Comparison of ENCODE assay signal across 21 cellular contexts in genomic region chr14:84785997-84786396, GRCh38.
DNase-seq lines count a peak whose midpoint lies in the region; ATAC-seq and TF ChIP-seq lines count a peak whose summit lies in the region.
"Had no signal": no experiment of that assay in that cellular context is flagged by ENCODE, and none has a peak within 500 bp of the region (broad histone marks: within the 10 kb centered on the region; RNA-seq: fewer than 3 reads in every experiment).

No MANE protein-coding gene starts in this region.

- H3K9ac ChIP-seq in mesenchymal stem cell (ENCODE audit: low read length) = no peak overlapping the region

- no peaks in the 10 kb centered on the region for H3K9me3 ChIP-seq in mesenchymal stem cell (ENCODE audit: control insufficient read depth, low read length)

- H3K4me3 ChIP-seq in epithelial cell of esophagus (ENCODE audit: low read length) = no peak overlapping the region
- no peak overlapping the region for H3K4me3 ChIP-seq in mesenchymal stem cell (ENCODE audit: insufficient read depth in 1 of 2, low read depth in 1 of 2, low read length in 2 of 2)
- H3K4me3 ChIP-seq: SK-N-MC had no signal

- no peak overlapping the region for H2BK15ac ChIP-seq in mesenchymal stem cell (ENCODE audit: low read depth, poor library complexity, severe bottlenecking)

- H3K14ac ChIP-seq in mesenchymal stem cell (ENCODE audit: low read length in 2 of 2) = no peak overlapping the region

- H2BK12ac ChIP-seq in mesenchymal stem cell (ENCODE audit: low read length in 2 of 2) = no peak overlapping the region

- H3K4me2 ChIP-seq in mesenchymal stem cell (ENCODE audit: low read length, poor library complexity, severe bottlenecking) = no peak overlapping the region

- H4K8ac ChIP-seq in mesenchymal stem cell (ENCODE audit: low read length) = no peak overlapping the region

- H3K4me1 ChIP-seq in mesenchymal stem cell (ENCODE audit: control insufficient read depth, insufficient read depth, low read depth, low read length) = no peaks in the 10 kb centered on the region

- no peak overlapping the region for H2BK120ac ChIP-seq in mesenchymal stem cell (ENCODE audit: low read depth, low read length)

- no peaks in the 10 kb centered on the region for H3K27me3 ChIP-seq in mesenchymal stem cell (ENCODE audit: control insufficient read depth in 1 of 2, insufficient read depth in 1 of 2, low read length in 2 of 2)

- no peak for TF ChIP-seq CTCF in epithelial cell of esophagus (IDR thresholded peaks at IDR 0.05; ENCODE audit: insufficient read depth, low read depth, low read length, missing control alignments)

- H3K4ac ChIP-seq in mesenchymal stem cell (ENCODE audit: low read depth in 1 of 2, low read length in 2 of 2) = no peak overlapping the region

- H4K91ac ChIP-seq in mesenchymal stem cell (ENCODE audit: low read length) = no peak overlapping the region

- DNase-seq in HCEC 1CT (peak; percentile 20), astrocyte of the hippocampus (ENCODE audit: low read depth, low spot score) (peak; percentile 22), epithelial cell of esophagus (ENCODE audit: low read depth) (peak; percentile 9), mesenchymal stem cell (peak; percentile 31), NCI-H345 (lab: John Stamatoyannopoulos, UW) (no peak)
- DNase-seq in stimulated activated CD4-positive, alpha-beta T cell treated with anti-CD3 and anti-CD28 coated beads, Interleukin-1b, Interleukin-23, amount 100 ng/mL, for 48 hours = no peak
- DNase-seq: Calu3; CD8-positive, alpha-beta memory T cell; DMS153; Kasumi-1; MM.1S; NCI-H1048; NCI-H1417 treated with DMSO at 0.1 percent for 48 hours; NCI-H187; NCI-H510A treated with DMSO at 0.1 percent for 48 hours; NCI-H748 treated with DMSO at 0.1 percent for 48 hours; SHP77 treated with DMSO at 0.1 percent for 48 hours had no signal

- ATAC-seq in HG03095 (IDR thresholded peaks at IDR 0.05; ENCODE audit: unreplicated experiment) = no peak

- H3K27ac ChIP-seq in mesenchymal stem cell (ENCODE audit: low read length, poor library complexity, severe bottlenecking) = no peak overlapping the region
- H3K27ac ChIP-seq: C4-2B, RWPE1, SK-N-MC had no signal

- H2AK5ac ChIP-seq in mesenchymal stem cell (ENCODE audit: low read length, severe bottlenecking) = no peak overlapping the region

- no peaks in the 10 kb centered on the region for H3K36me3 ChIP-seq in mesenchymal stem cell (ENCODE audit: control insufficient read depth in 1 of 2, insufficient read depth in 2 of 2, low read depth in 1 of 2, low read length in 2 of 2)

- H3K18ac ChIP-seq in mesenchymal stem cell (ENCODE audit: low read depth in 1 of 2, low read length in 2 of 2) = no peak overlapping the region

- no peak overlapping the region for H2AFZ ChIP-seq in mesenchymal stem cell (ENCODE audit: low read depth, low read length)

- H3K23ac ChIP-seq in mesenchymal stem cell (ENCODE audit: low read length in 2 of 2) = no peak overlapping the region

- H3K79me1 ChIP-seq in mesenchymal stem cell (replicated peaks; ENCODE audit: low read length, poor library complexity, severe bottlenecking) = no peaks in the 10 kb centered on the region

- H2BK5ac ChIP-seq in mesenchymal stem cell (ENCODE audit: low read depth, low read length, poor library complexity, severe bottlenecking) = no peak overlapping the region

Comparison
In these comparisons a context has a peak if more than half of its experiments do, and no peak if none do; other contexts are left out.
1. DNase-seq: peak in HCEC 1CT (single experiment), astrocyte of the hippocampus (single experiment), epithelial cell of esophagus (single experiment) and mesenchymal stem cell (single experiment); none in stimulated activated CD4-positive, alpha-beta T cell treated with anti-CD3 and anti-CD28 coated beads, Interleukin-1b, Interleukin-23, amount 100 ng/mL, for 48 hours (single experiment) and NCI-H345 (single experiment).